In the genomic region with DNA sequence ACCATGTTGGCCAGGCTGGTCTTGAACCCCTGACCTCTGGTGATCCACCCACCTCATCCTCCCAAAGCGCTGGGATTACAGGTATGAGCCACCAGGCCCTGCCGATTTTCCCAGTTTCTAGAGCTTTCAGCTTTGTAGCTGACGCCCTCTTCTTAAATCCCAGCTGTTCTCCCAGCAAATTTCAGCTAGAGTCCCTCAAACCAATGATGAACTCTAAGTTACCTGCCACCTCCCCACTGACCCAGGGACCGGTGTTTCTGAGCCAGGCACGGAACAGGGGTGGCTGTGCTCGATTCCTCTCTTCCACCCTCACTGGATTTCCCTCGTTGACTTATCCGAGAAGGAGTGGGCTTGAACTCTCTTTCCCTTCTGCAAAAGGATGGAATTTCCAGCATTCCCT, we compare ENCODE assay signal across 22 cellular contexts. TPM values are rescaled to one million over a fixed set of nuclear protein-coding genes. Genes with fewer than 3 reads are reported as not detected.
DNase-seq lines count a peak whose midpoint lies in the region; ATAC-seq and TF ChIP-seq lines count a peak whose summit lies in the region.
"Had no signal": no experiment of that assay in that cellular context is flagged by ENCODE, and none has a peak within 500 bp of the region (broad histone marks: within the 10 kb centered on the region; RNA-seq: fewer than 3 reads in every experiment).

No MANE protein-coding gene starts in this region.

- H4K20me1 ChIP-seq in DND-41 (ENCODE audit: insufficient read depth, low read length): no peaks in the 10 kb centered on the region

- no peak overlapping the region for H3K4me3 ChIP-seq in DND-41 (ENCODE audit: low read depth in 1 of 2, low read length in 2 of 2)
- no peak overlapping the region for H3K4me3 ChIP-seq in naive thymus-derived CD4-positive, alpha-beta T cell (ENCODE audit: low read length)
- H3K4me3 ChIP-seq: colonic mucosa, skin epidermis had no signal

- peaks cover 51% of the 10 kb centered on the region for H3K4me1 ChIP-seq in DND-41 (ENCODE audit: insufficient read depth, low read length)
- peaks cover 52 to 66% of the 10 kb centered on the region in 2 donors for H3K4me1 ChIP-seq in naive thymus-derived CD4-positive, alpha-beta T cell (ENCODE audit: control insufficient read depth in 2 of 2, insufficient read depth in 2 of 2, low read length in 2 of 2)
- H3K4me1 ChIP-seq: colonic mucosa had no signal

- no peak overlapping the region for H3K4me2 ChIP-seq in DND-41 (ENCODE audit: insufficient read depth, low read length)

- H3K4me1 Mint-ChIP-seq in CD4-positive, alpha-beta T cell (ENCODE audit: low read depth): peaks cover 89% of the 10 kb centered on the region
- peaks cover 68% of the 10 kb centered on the region for H3K4me1 Mint-ChIP-seq in activated naive CD8-positive, alpha-beta T cell treated with anti-CD3 and anti-CD28 coated beads, Interleukin-2, amount 10 ng/mL, durations not matched to agents 7 days and 5 days
- H3K4me1 Mint-ChIP-seq in naive thymus-derived CD4-positive, alpha-beta T cell: peaks cover 31 to 88% (median 67%) of the 10 kb centered on the region in 7 donors
- H3K4me1 Mint-ChIP-seq: brain had no signal

- peak overlapping the region; percentile 65 for H3K4me3 Mint-ChIP-seq in CD4-positive, alpha-beta T cell
- peak overlapping the region; percentile 11 for H3K4me3 Mint-ChIP-seq in activated naive CD8-positive, alpha-beta T cell treated with anti-CD3 and anti-CD28 coated beads, Interleukin-2, amount 10 ng/mL, durations not matched to agents 7 days and 5 days
- H3K4me3 Mint-ChIP-seq in naive thymus-derived CD4-positive, alpha-beta T cell: peak overlapping the region in 7 of 10 donors; percentile 9 to 52 (median 27)
- H3K4me3 Mint-ChIP-seq: brain; mesothelial cell of epicardium; neural crest cell; stimulated activated naive CD8-positive, alpha-beta T cell treated with anti-CD3 and anti-CD28 coated beads, Interleukin-15, Interleukin-2, amounts not matched to agents 100 ng/mL and 50 ng/mL, for 24 hours had no signal

- no peak for DNase-seq in CD4-positive, alpha-beta T cell
- DNase-seq in DND-41: peak; percentile 3
- no peak for DNase-seq in activated naive CD8-positive, alpha-beta T cell treated with anti-CD3 and anti-CD28 coated beads, Interleukin-2, amount 10 ng/mL, durations not matched to agents 7 days and 5 days
- no peak for DNase-seq in naive thymus-derived CD4-positive, alpha-beta T cell
- DNase-seq in NCI-H1092 treated with DMSO at 0.1 percent for 48 hours (lab: John Stamatoyannopoulos, UW): no peak
- DNase-seq: DMS79, Karpas-422, left colon, NCI-H1105, NCI-H2081 treated with DMSO at 0.1 percent for 48 hours, RPMI8226, trophoblast cell had no signal

- no peaks in the 10 kb centered on the region for H3K79me2 ChIP-seq in DND-41 (ENCODE audit: insufficient read depth, low read length)

- no peak for ATAC-seq in CD4-positive, alpha-beta T cell (ENCODE audit: poor library complexity)
- ATAC-seq in DND-41 (ENCODE audit: insufficient read depth, low read depth) (no peak), GM18858 (IDR thresholded peaks at IDR 0.05; ENCODE audit: unreplicated experiment) (no peak), GM18498 (IDR thresholded peaks at IDR 0.05; ENCODE audit: unreplicated experiment) (no peak)
- ATAC-seq in activated naive CD8-positive, alpha-beta T cell treated with anti-CD3 and anti-CD28 coated beads, Interleukin-2, amount 10 ng/mL, durations not matched to agents 7 days and 5 days (ENCODE audit: low read depth): no peak
- ATAC-seq in naive thymus-derived CD4-positive, alpha-beta T cell: no peak
- ATAC-seq: left colon had no signal

- no peak for TF ChIP-seq CTCF in CD4-positive, alpha-beta T cell (IDR thresholded peaks at IDR 0.05)
- TF ChIP-seq CTCF in DND-41 (IDR thresholded peaks at IDR 0.05; ENCODE audit: borderline replicate concordance, extremely low read depth, low read length, poor library complexity, severe bottlenecking): no peak

- POLR2A ChIA-PET in CD4-positive, alpha-beta T cell (lab: Charles Lee): interaction anchor here (1.0 to 4.3 kb wide), 2 partner anchors 10 to 19 kb away, joined by 6 to 31 read pairs; no protein-coding TSS in a partner anchor
- POLR2A ChIA-PET in activated naive CD8-positive, alpha-beta T cell treated with anti-CD3 and anti-CD28 coated beads, Interleukin-2, amount 10 ng/mL, durations not matched to agents 7 days and 5 days (lab: Charles Lee): interaction anchor here (0.5 to 1.6 kb wide), 3 partner anchors 9 to 110 kb away, joined by 3 to 6 read pairs (median 5); no protein-coding TSS in a partner anchor
- POLR2A ChIA-PET in naive thymus-derived CD4-positive, alpha-beta T cell (lab: Charles Lee): interaction anchor here (2.9 kb wide), 1 partner anchor 14 kb away, joined by 13 read pairs; no protein-coding TSS in a partner anchor

- no peaks in the 10 kb centered on the region for H3K9me3 Mint-ChIP-seq in CD4-positive, alpha-beta T cell
- H3K9me3 Mint-ChIP-seq in activated naive CD8-positive, alpha-beta T cell treated with anti-CD3 and anti-CD28 coated beads, Interleukin-2, amount 10 ng/mL, durations not matched to agents 7 days and 5 days: no peaks in the 10 kb centered on the region
- peaks cover 0 to 2% (median 0%) of the 10 kb centered on the region in 11 donors for H3K9me3 Mint-ChIP-seq in naive thymus-derived CD4-positive, alpha-beta T cell
- H3K9me3 Mint-ChIP-seq: mesothelial cell of epicardium; neural crest cell; stimulated activated naive CD8-positive, alpha-beta T cell treated with anti-CD3 and anti-CD28 coated beads, Interleukin-15, Interleukin-2, amounts not matched to agents 100 ng/mL and 50 ng/mL, for 24 hours had no signal

- H3K27ac Mint-ChIP-seq in CD4-positive, alpha-beta T cell: no peak overlapping the region
- H3K27ac Mint-ChIP-seq in activated naive CD8-positive, alpha-beta T cell treated with anti-CD3 and anti-CD28 coated beads, Interleukin-2, amount 10 ng/mL, durations not matched to agents 7 days and 5 days: peak overlapping the region; percentile 93
- H3K27ac Mint-ChIP-seq in naive thymus-derived CD4-positive, alpha-beta T cell: peak overlapping the region in 5 of 9 donors; percentile 62 to 98 (median 68)
- H3K27ac Mint-ChIP-seq: brain; mesothelial cell of epicardium; stimulated activated naive CD8-positive, alpha-beta T cell treated with anti-CD3 and anti-CD28 coated beads, Interleukin-15, Interleukin-2, amounts not matched to agents 100 ng/mL and 50 ng/mL, for 24 hours had no signal

- no peak overlapping the region for H2AFZ ChIP-seq in DND-41 (ENCODE audit: low read depth, low read length)

- intact Hi-C loops in CD4-positive, alpha-beta T cell (cut with DNase I, micrococcal nuclease): loop anchor here in 1 of 2 experiments (5.0 kb wide), 1 partner anchor 42 kb away; the partner anchor contains the start of gene BPIFB2
- intact Hi-C loops in naive thymus-derived CD4-positive, alpha-beta T cell (cut with micrococcal nuclease): no loop called here

- no peaks in the 10 kb centered on the region for H3K9me3 ChIP-seq in CD4-positive, alpha-beta T cell (ENCODE audit: control insufficient read depth, low read length)
- H3K9me3 ChIP-seq in DND-41 (ENCODE audit: insufficient read depth, low read length, severe bottlenecking): no peaks in the 10 kb centered on the region
- H3K9me3 ChIP-seq in naive thymus-derived CD4-positive, alpha-beta T cell (ENCODE audit: control insufficient read depth in 2 of 3, low read length in 3 of 3): no peaks in the 10 kb centered on the region
- H3K9me3 ChIP-seq: colonic mucosa had no signal

- H3K36me3 ChIP-seq in DND-41 (ENCODE audit: insufficient read depth, low read length): no peaks in the 10 kb centered on the region
- H3K36me3 ChIP-seq in naive thymus-derived CD4-positive, alpha-beta T cell (ENCODE audit: control insufficient read depth in 2 of 3, insufficient read depth in 3 of 3, low read length in 3 of 3): no peaks in the 10 kb centered on the region
- H3K36me3 ChIP-seq: colonic mucosa had no signal

- CTCF ChIA-PET in CD4-positive, alpha-beta T cell (lab: Charles Lee): interaction anchor here (1.7 kb wide), 1 partner anchor 20 kb away, joined by 10 read pairs; no protein-coding TSS in a partner anchor
- CTCF ChIA-PET in naive thymus-derived CD4-positive, alpha-beta T cell (lab: Charles Lee): interaction anchor here (1.8 to 5.2 kb wide), 2 partner anchors 20 to 63 kb away, joined by 6 to 25 read pairs; no protein-coding TSS in a partner anchor

- H3K9ac ChIP-seq in DND-41 (ENCODE audit: low read depth, low read length): no peak overlapping the region

- H3K27me3 Mint-ChIP-seq in CD4-positive, alpha-beta T cell: no peaks in the 10 kb centered on the region
- no peaks in the 10 kb centered on the region for H3K27me3 Mint-ChIP-seq in activated naive CD8-positive, alpha-beta T cell treated with anti-CD3 and anti-CD28 coated beads, Interleukin-2, amount 10 ng/mL, durations not matched to agents 7 days and 5 days
- no peaks in the 10 kb centered on the region for H3K27me3 Mint-ChIP-seq in naive thymus-derived CD4-positive, alpha-beta T cell
- H3K27me3 Mint-ChIP-seq: stimulated activated naive CD8-positive, alpha-beta T cell treated with anti-CD3 and anti-CD28 coated beads, Interleukin-15, Interleukin-2, amounts not matched to agents 100 ng/mL and 50 ng/mL, for 24 hours had no signal

- no peaks in the 10 kb centered on the region for H3K36me3 Mint-ChIP-seq in CD4-positive, alpha-beta T cell (ENCODE audit: low read depth)
- H3K36me3 Mint-ChIP-seq in activated naive CD8-positive, alpha-beta T cell treated with anti-CD3 and anti-CD28 coated beads, Interleukin-2, amount 10 ng/mL, durations not matched to agents 7 days and 5 days: peaks cover 2% of the 10 kb centered on the region
- peaks cover 0 to 2% (median 0%) of the 10 kb centered on the region in 5 donors for H3K36me3 Mint-ChIP-seq in naive thymus-derived CD4-positive, alpha-beta T cell
- H3K36me3 Mint-ChIP-seq: brain, mesothelial cell of epicardium had no signal

- peak overlapping the region; percentile 98 for H3K27ac ChIP-seq in CD4-positive, alpha-beta T cell (ENCODE audit: low read depth, low read length)
- peak overlapping the region; percentile 69 for H3K27ac ChIP-seq in DND-41 (ENCODE audit: low read length)
- H3K27ac ChIP-seq in naive thymus-derived CD4-positive, alpha-beta T cell (ENCODE audit: low read depth, low read length): peak overlapping the region; percentile 85
- H3K27ac ChIP-seq: colonic mucosa had no signal

- H3K27me3 ChIP-seq in CD4-positive, alpha-beta T cell (ENCODE audit: control insufficient read depth, insufficient read depth, low read length): no peaks in the 10 kb centered on the region
- H3K27me3 ChIP-seq in DND-41 (ENCODE audit: insufficient read depth, low read length, poor library complexity): no peaks in the 10 kb centered on the region
- H3K27me3 ChIP-seq in naive thymus-derived CD4-positive, alpha-beta T cell (ENCODE audit: control insufficient read depth in 2 of 2, insufficient read depth in 2 of 2, low read length in 2 of 2): no peaks in the 10 kb centered on the region
- H3K27me3 ChIP-seq: colonic mucosa had no signal

RNA-seq across cellular contexts. Expression of gene SUN5, which starts 39.1 kb away (rescaled TPM):
- total RNA-seq in CD4-positive, alpha-beta T cell: not detected
- not detected for total RNA-seq in activated naive CD8-positive, alpha-beta T cell treated with anti-CD3 and anti-CD28 coated beads, Interleukin-2, amount 10 ng/mL, durations not matched to agents 7 days and 5 days
- total RNA-seq in naive thymus-derived CD4-positive, alpha-beta T cell: not detected
- not detected for polyA plus RNA-seq in naive thymus-derived CD4-positive, alpha-beta T cell
- total RNA-seq: colonic mucosa, left colon, mesothelial cell of epicardium, NCI-H460, neural crest cell, pulmonary artery endothelial cell had no signal

RNA-seq across cellular contexts. Expression of gene BPIFB2, which starts 42.4 kb away (rescaled TPM):
- total RNA-seq in CD4-positive, alpha-beta T cell: not detected
- not detected for total RNA-seq in activated naive CD8-positive, alpha-beta T cell treated with anti-CD3 and anti-CD28 coated beads, Interleukin-2, amount 10 ng/mL, durations not matched to agents 7 days and 5 days
- total RNA-seq in naive thymus-derived CD4-positive, alpha-beta T cell: not detected
- not detected for polyA plus RNA-seq in naive thymus-derived CD4-positive, alpha-beta T cell
- total RNA-seq: left colon, mesothelial cell of epicardium, NCI-H460, neural crest cell, pulmonary artery endothelial cell had no signal

Comparison
In these comparisons a context has a peak if more than half of its experiments do, and no peak if none do; other contexts are left out.
1. H3K4me3 Mint-ChIP-seq: peak in every context shown above with its lines; median percentile 65 in CD4-positive, alpha-beta T cell; 27 in naive thymus-derived CD4-positive, alpha-beta T cell; 11 in activated naive CD8-positive, alpha-beta T cell treated with anti-CD3 and anti-CD28 coated beads, Interleukin-2, amount 10 ng/mL, durations not matched to agents 7 days and 5 days.